Comparison of ENCODE assay signal across 15 cellular contexts in genomic region chr5:107878676-107879075, GRCh38.
"Had no signal": no experiment of that assay in that cellular context is flagged by ENCODE, and none has a peak within 500 bp of the region (broad histone marks: within the 10 kb centered on the region; RNA-seq: fewer than 3 reads in every experiment).

No MANE protein-coding gene starts in this region.

- H3K4me1 ChIP-seq: esophagus squamous epithelium had no signal

- H3K4me1 Mint-ChIP-seq: stimulated activated memory B cell treated with anti-CD40 and anti-IgM and Interleukin-4, amounts not matched to agents 10 μg/mL and 1 μg/mL and 100 μg/mL, for 72 hours had no signal

- DNase-seq: activated naive CD4-positive, alpha-beta T cell treated with anti-CD3 and anti-CD28 coated beads, Interleukin-2, amount 10 ng/mL, durations not matched to agents 7 days and 5 days; brain microvascular endothelial cell; cerebellar nuclear complex; esophagus squamous epithelium; foreskin melanocyte; kidney; left ventricle myocardium superior; right cardiac atrium; trophoblast cell had no signal

- H3K36me3 ChIP-seq: brain microvascular endothelial cell had no signal

- H3K9me3 Mint-ChIP-seq: activated naive CD4-positive, alpha-beta T cell treated with anti-CD3 and anti-CD28 coated beads, Interleukin-2, amount 10 ng/mL, durations not matched to agents 7 days and 5 days; activated T-helper 2 cell treated with anti-CD3 and anti-CD28 coated beads, Interferon-gamma antibody, Interleukin-2, Interleukin-4, amounts not matched to agents 10 μg/mL and 5 μg/mL and 100 μg/mL, durations not matched to agents 14 hours and 24 hours and 36 hours; neural crest cell; stimulated activated memory B cell treated with anti-CD40 and anti-IgM and Interleukin-4, amounts not matched to agents 10 μg/mL and 1 μg/mL and 100 μg/mL, for 72 hours; T-helper 1 cell treated with Interleukin-12 subunit alpha and Interleukin-12 subunit beta and Interleukin-4 antibody, amounts not matched to agents 30 μg/mL and 1 μg/mL, for 36 hours had no signal

- H3K27me3 Mint-ChIP-seq: activated naive CD4-positive, alpha-beta T cell treated with anti-CD3 and anti-CD28 coated beads, Interleukin-2, amount 10 ng/mL, durations not matched to agents 7 days and 5 days; stimulated activated memory B cell treated with anti-CD40 and anti-IgM and Interleukin-4, amounts not matched to agents 10 μg/mL and 1 μg/mL and 100 μg/mL, for 72 hours had no signal

- H3K27ac ChIP-seq: brain microvascular endothelial cell, esophagus squamous epithelium, parathyroid adenoma had no signal

- H3K9me3 ChIP-seq: esophagus squamous epithelium had no signal

- H2AFZ ChIP-seq: parathyroid adenoma had no signal

- ATAC-seq: left ventricle myocardium superior; stimulated activated memory B cell treated with anti-CD40 and anti-IgM and Interleukin-4, amounts not matched to agents 10 μg/mL and 1 μg/mL and 100 μg/mL, for 72 hours had no signal

- H3K27ac Mint-ChIP-seq: activated naive CD4-positive, alpha-beta T cell treated with anti-CD3 and anti-CD28 coated beads, Interleukin-2, amount 10 ng/mL, durations not matched to agents 7 days and 5 days; activated T-helper 2 cell treated with anti-CD3 and anti-CD28 coated beads, Interferon-gamma antibody, Interleukin-2, Interleukin-4, amounts not matched to agents 10 μg/mL and 5 μg/mL and 100 μg/mL, durations not matched to agents 14 hours and 24 hours and 36 hours; stimulated activated memory B cell treated with anti-CD40 and anti-IgM and Interleukin-4, amounts not matched to agents 10 μg/mL and 1 μg/mL and 100 μg/mL, for 72 hours; T-helper 1 cell treated with Interleukin-12 subunit alpha and Interleukin-12 subunit beta and Interleukin-4 antibody, amounts not matched to agents 30 μg/mL and 1 μg/mL, for 36 hours had no signal

- H3K9ac ChIP-seq: parathyroid adenoma had no signal

- H3K4me3 ChIP-seq: esophagus squamous epithelium, smooth muscle cell had no signal

- H3K4me2 ChIP-seq: smooth muscle cell had no signal

- H3K4me3 Mint-ChIP-seq: activated naive CD4-positive, alpha-beta T cell treated with anti-CD3 and anti-CD28 coated beads, Interleukin-2, amount 10 ng/mL, durations not matched to agents 7 days and 5 days; neural crest cell; stimulated activated memory B cell treated with anti-CD40 and anti-IgM and Interleukin-4, amounts not matched to agents 10 μg/mL and 1 μg/mL and 100 μg/mL, for 72 hours; T-helper 1 cell treated with Interleukin-12 subunit alpha and Interleukin-12 subunit beta and Interleukin-4 antibody, amounts not matched to agents 30 μg/mL and 1 μg/mL, for 36 hours had no signal

- H3K79me2 ChIP-seq: parathyroid adenoma had no signal

- H3K27me3 ChIP-seq: brain microvascular endothelial cell, esophagus squamous epithelium had no signal
